In the genomic region with DNA sequence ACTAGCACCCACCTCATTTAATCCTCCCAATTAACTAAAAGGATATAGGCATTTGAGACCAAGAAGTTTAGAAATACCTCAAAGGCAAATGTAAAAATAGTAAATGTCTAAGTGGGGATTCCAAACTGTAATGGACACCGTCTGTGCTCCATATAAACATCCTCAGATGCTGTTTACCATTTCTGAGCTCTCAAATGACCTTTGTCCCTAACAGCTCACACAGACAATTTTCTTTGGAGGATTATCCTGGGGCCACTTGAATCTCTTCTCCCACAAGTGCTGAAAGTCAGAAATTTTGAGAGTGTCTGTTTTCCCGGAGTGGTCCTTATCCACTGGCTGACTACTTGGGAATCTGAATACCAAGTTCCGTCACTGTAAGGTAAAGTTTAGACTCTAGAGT, we compare ENCODE assay signal across 2 cellular contexts.
TF ChIP-seq lines count a peak whose summit lies in the region.

No MANE protein-coding gene starts in this region.

TF ChIP-seq in GM23338, 12 proteins besides CTCF, POLR2A, EP300 and RAD21:
- TF ChIP-seq, protein P1, sequence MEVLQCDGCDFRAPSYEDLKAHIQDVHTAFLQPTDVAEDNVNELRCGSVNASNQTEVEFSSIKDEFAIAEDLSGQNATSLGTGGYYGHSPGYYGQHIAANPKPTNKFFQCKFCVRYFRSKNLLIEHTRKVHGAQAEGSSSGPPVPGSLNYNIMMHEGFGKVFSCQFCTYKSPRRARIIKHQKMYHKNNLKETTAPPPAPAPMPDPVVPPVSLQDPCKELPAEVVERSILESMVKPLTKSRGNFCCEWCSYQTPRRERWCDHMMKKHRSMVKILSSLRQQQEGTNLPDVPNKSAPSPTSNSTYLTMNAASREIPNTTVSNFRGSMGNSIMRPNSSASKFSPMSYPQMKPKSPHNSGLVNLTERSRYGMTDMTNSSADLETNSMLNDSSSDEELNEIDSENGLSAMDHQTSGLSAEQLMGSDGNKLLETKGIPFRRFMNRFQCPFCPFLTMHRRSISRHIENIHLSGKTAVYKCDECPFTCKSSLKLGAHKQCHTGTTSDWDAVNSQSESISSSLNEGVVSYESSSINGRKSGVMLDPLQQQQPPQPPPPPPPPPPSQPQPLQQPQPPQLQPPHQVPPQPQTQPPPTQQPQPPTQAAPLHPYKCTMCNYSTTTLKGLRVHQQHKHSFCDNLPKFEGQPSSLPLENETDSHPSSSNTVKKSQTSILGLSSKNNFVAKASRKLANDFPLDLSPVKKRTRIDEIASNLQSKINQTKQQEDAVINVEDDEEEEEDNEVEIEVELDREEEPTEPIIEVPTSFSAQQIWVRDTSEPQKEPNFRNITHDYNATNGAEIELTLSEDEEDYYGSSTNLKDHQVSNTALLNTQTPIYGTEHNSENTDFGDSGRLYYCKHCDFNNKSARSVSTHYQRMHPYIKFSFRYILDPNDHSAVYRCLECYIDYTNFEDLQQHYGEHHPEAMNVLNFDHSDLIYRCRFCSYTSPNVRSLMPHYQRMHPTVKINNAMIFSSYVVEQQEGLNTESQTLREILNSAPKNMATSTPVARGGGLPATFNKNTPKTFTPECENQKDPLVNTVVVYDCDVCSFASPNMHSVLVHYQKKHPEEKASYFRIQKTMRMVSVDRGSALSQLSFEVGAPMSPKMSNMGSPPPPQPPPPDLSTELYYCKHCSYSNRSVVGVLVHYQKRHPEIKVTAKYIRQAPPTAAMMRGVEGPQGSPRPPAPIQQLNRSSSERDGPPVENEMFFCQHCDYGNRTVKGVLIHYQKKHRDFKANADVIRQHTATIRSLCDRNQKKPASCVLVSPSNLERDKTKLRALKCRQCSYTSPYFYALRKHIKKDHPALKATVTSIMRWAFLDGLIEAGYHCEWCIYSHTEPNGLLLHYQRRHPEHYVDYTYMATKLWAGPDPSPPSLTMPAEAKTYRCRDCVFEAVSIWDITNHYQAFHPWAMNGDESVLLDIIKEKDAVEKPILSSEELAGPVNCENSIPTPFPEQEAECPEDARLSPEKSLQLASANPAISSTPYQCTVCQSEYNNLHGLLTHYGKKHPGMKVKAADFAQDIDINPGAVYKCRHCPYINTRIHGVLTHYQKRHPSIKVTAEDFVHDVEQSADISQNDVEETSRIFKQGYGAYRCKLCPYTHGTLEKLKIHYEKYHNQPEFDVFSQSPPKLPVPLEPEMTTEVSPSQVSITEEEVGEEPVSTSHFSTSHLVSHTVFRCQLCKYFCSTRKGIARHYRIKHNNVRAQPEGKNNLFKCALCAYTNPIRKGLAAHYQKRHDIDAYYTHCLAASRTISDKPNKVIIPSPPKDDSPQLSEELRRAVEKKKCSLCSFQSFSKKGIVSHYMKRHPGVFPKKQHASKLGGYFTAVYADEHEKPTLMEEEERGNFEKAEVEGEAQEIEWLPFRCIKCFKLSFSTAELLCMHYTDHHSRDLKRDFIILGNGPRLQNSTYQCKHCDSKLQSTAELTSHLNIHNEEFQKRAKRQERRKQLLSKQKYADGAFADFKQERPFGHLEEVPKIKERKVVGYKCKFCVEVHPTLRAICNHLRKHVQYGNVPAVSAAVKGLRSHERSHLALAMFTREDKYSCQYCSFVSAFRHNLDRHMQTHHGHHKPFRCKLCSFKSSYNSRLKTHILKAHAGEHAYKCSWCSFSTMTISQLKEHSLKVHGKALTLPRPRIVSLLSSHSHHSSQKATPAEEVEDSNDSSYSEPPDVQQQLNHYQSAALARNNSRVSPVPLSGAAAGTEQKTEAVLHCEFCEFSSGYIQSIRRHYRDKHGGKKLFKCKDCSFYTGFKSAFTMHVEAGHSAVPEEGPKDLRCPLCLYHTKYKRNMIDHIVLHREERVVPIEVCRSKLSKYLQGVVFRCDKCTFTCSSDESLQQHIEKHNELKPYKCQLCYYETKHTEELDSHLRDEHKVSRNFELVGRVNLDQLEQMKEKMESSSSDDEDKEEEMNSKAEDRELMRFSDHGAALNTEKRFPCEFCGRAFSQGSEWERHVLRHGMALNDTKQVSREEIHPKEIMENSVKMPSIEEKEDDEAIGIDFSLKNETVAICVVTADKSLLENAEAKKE (CRISPR knock-in tag; IDR thresholded peaks at IDR 0.05) = no peak
- TF ChIP-seq EZH2phosphoT487 (IDR thresholded peaks at IDR 0.05; ENCODE audit: unreplicated experiment) = no peak
- TF ChIP-seq CREB1 (CRISPR knock-in tag; IDR thresholded peaks at IDR 0.05; ENCODE audit: low read depth) = no peak
- no peak for TF ChIP-seq JUNB (IDR thresholded peaks at IDR 0.05; ENCODE audit: unreplicated experiment)

TF ChIP-seq in WTC11, 78 proteins besides CTCF, POLR2A, EP300 and RAD21 (continued from another document):
- TF ChIP-seq, protein P2, sequence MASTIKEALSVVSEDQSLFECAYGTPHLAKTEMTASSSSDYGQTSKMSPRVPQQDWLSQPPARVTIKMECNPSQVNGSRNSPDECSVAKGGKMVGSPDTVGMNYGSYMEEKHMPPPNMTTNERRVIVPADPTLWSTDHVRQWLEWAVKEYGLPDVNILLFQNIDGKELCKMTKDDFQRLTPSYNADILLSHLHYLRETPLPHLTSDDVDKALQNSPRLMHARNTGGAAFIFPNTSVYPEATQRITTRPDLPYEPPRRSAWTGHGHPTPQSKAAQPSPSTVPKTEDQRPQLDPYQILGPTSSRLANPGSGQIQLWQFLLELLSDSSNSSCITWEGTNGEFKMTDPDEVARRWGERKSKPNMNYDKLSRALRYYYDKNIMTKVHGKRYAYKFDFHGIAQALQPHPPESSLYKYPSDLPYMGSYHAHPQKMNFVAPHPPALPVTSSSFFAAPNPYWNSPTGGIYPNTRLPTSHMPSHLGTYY (CRISPR knock-in tag; IDR thresholded peaks at IDR 0.05) = no peak
- TF ChIP-seq GRHL2 (CRISPR knock-in tag; IDR thresholded peaks at IDR 0.05; ENCODE audit: insufficient replicate concordance, severe bottlenecking) = no peak
- TF ChIP-seq, protein P3, sequence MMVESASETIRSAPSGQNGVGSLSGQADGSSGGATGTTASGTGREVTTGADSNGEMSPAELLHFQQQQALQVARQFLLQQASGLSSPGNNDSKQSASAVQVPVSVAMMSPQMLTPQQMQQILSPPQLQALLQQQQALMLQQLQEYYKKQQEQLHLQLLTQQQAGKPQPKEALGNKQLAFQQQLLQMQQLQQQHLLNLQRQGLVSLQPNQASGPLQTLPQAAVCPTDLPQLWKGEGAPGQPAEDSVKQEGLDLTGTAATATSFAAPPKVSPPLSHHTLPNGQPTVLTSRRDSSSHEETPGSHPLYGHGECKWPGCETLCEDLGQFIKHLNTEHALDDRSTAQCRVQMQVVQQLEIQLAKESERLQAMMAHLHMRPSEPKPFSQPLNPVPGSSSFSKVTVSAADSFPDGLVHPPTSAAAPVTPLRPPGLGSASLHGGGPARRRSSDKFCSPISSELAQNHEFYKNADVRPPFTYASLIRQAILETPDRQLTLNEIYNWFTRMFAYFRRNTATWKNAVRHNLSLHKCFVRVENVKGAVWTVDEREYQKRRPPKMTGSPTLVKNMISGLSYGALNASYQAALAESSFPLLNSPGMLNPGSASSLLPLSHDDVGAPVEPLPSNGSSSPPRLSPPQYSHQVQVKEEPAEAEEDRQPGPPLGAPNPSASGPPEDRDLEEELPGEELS (CRISPR knock-in tag; IDR thresholded peaks at IDR 0.05) = no peak
- TF ChIP-seq ZNF121 (CRISPR knock-in tag; IDR thresholded peaks at IDR 0.05) = no peak
- no peak for TF ChIP-seq ZNF396 (CRISPR knock-in tag; IDR thresholded peaks at IDR 0.05; ENCODE audit: borderline replicate concordance)
- TF ChIP-seq ETV6 (CRISPR knock-in tag; IDR thresholded peaks at IDR 0.05) = no peak
- TF ChIP-seq, protein P4, sequence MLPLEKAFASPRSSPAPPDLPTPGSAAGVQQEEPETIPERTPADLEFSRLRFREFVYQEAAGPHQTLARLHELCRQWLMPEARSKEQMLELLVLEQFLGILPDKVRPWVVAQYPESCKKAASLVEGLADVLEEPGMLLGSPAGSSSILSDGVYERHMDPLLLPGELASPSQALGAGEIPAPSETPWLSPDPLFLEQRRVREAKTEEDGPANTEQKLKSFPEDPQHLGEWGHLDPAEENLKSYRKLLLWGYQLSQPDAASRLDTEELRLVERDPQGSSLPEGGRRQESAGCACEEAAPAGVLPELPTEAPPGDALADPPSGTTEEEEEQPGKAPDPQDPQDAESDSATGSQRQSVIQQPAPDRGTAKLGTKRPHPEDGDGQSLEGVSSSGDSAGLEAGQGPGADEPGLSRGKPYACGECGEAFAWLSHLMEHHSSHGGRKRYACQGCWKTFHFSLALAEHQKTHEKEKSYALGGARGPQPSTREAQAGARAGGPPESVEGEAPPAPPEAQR (CRISPR knock-in tag; IDR thresholded peaks at IDR 0.05) = no peak
- no peak for TF ChIP-seq SOX15 (CRISPR knock-in tag; IDR thresholded peaks at IDR 0.05)
- TF ChIP-seq FOXK1 (CRISPR knock-in tag; IDR thresholded peaks at IDR 0.05) = no peak
- TF ChIP-seq CREM (CRISPR knock-in tag; IDR thresholded peaks at IDR 0.05) = no peak
